ENCODE assay signal across 8 cellular contexts in the genomic region with DNA sequence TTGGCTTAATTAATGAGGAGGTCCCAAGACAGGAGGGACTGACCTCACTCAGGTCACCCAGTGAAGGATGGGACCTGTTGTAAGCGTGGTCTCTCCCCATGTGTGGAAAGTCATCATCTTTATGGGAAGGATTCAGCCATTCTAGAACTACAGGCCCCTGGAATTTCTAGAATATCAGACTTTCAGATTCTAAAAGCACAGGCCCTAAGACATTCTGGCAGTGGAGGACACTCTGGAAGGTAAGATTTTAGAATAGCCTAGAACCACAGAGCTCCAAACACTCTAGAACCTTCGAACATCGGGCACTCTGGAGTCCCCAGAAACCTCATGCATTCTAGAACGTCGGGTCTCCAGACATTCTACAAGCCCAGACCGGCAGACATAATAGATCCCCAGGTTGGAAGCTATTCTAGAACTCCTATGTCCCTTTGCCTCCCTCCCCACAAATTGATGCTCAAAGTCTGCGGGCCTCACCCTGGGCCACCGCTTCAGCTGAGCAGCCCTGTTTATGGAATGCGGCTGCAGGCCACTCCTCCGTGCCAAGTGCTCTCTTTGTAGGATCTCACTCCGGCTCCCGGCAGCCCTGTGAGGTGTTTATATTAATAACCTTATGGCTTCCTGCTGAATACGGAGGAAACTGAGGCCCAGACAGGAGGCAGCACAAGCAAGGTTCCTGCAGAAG. TPM values are rescaled to one million over a fixed set of nuclear protein-coding genes. Genes with fewer than 3 reads are reported as not detected.
DNase-seq lines count a peak whose midpoint lies in the region; ATAC-seq, FAIRE-seq and TF ChIP-seq lines count a peak whose summit lies in the region.

No MANE protein-coding gene starts in this region.

- no peak for ATAC-seq in naive thymus-derived CD8-positive, alpha-beta T cell
- no peak for ATAC-seq in HG02885 (IDR thresholded peaks at IDR 0.05; ENCODE audit: poor library complexity, unreplicated experiment)

- H3K4me3 Mint-ChIP-seq in Caco-2 (ENCODE audit: unreplicated experiment), result peak overlapping the region; percentile 91
- peak overlapping the region; percentile 57 to 86 (median 70) for H3K4me3 Mint-ChIP-seq in naive thymus-derived CD8-positive, alpha-beta T cell

- WGBS in ectodermal cell, 2 experiments, result 43 to 47% methylated on average over 13 of the region's 13 CpGs

- peaks cover 4% of the 10 kb centered on the region; the same call in 1 of the 2 replicates for H3K4me1 ChIP-seq in Caco-2
- no peaks in the 10 kb centered on the region for H3K4me1 ChIP-seq in ectodermal cell (ENCODE audit: control insufficient read depth, insufficient read depth, low read length)

- peaks cover 18% of the 10 kb centered on the region for H3K36me3 Mint-ChIP-seq in Caco-2 (ENCODE audit: insufficient read depth, unreplicated experiment)
- no peaks in the 10 kb centered on the region for H3K36me3 Mint-ChIP-seq in naive thymus-derived CD8-positive, alpha-beta T cell

- no peaks in the 10 kb centered on the region for H3K9me3 ChIP-seq in Caco-2
- H3K9me3 ChIP-seq in ectodermal cell (ENCODE audit: control insufficient read depth, low read length), result no peaks in the 10 kb centered on the region

- no peak overlapping the region for H3K27ac ChIP-seq in ectodermal cell (ENCODE audit: insufficient read depth, low read depth, low read length, poor library complexity, severe bottlenecking)

- H3K27me3 ChIP-seq in Caco-2 (replicated peaks; ENCODE audit: control insufficient read depth, insufficient read depth, low read length), result no peaks in the 10 kb centered on the region
- peaks cover 42% of the 10 kb centered on the region for H3K27me3 ChIP-seq in ectodermal cell (ENCODE audit: control insufficient read depth, insufficient read depth, low read length, poor library complexity, severe bottlenecking)

- intact Hi-C loops in Caco-2 (cut with micrococcal nuclease; ENCODE audit: unreplicated experiment), result no loop called here

- DNase-seq in Caco-2 (peak in 1 of 2 experiments; percentile 44), NCI-H1105 treated with DMSO at 0.1 percent for 48 hours (lab: John Stamatoyannopoulos, UW) (peak; percentile 61), GM19238 (ENCODE audit: insufficient read length, low spot score) (no peak), D721Med (ENCODE audit: insufficient read length, low spot score) (no peak)
- DNase-seq in naive thymus-derived CD8-positive, alpha-beta T cell, result no peak
- no peak for DNase-seq in effector CD4-positive, alpha-beta T cell

- H3K9me3 Mint-ChIP-seq in Caco-2 (ENCODE audit: unreplicated experiment), result no peaks in the 10 kb centered on the region
- H3K9me3 Mint-ChIP-seq in naive thymus-derived CD8-positive, alpha-beta T cell, result peaks cover 0 to 2% (median 0%) of the 10 kb centered on the region in 9 donors

- no peak for FAIRE-seq in D721Med (lab: Jason Lieb, UNC)

- POLR2A ChIA-PET in Caco-2 (lab: Charles Lee), result interaction anchor here (1.2 kb wide), 1 partner anchor 30 kb away, joined by 3 read pairs; no protein-coding TSS in a partner anchor
- POLR2A ChIA-PET in naive thymus-derived CD8-positive, alpha-beta T cell (lab: Charles Lee), result no interaction called here

- H3K4me3 ChIP-seq in Caco-2 (ENCODE audit: low read depth, low read length) (peak overlapping the region; percentile 76), ectodermal cell (ENCODE audit: insufficient read depth, low read depth, low read length) (peak overlapping the region; percentile 44)

- CTCF ChIA-PET in Caco-2 (lab: Charles Lee), result no interaction called here

- TF ChIP-seq CTCF in Caco-2 (IDR thresholded peaks at IDR 0.05; ENCODE audit: insufficient read depth in 1 of 2, low read depth in 1 of 2, low read length in 1 of 2, severe bottlenecking in 1 of 2, unreplicated experiment in 1 of 2), result no peak
- TF ChIP-seq CTCF in D721Med (IDR thresholded peaks at IDR 0.05; ENCODE audit: insufficient read depth, missing control alignments), result no peak

- peaks cover 12% of the 10 kb centered on the region for H3K27me3 Mint-ChIP-seq in Caco-2 (ENCODE audit: insufficient read depth, unreplicated experiment)
- peaks cover 27 to 91% (median 50%) of the 10 kb centered on the region in 5 donors for H3K27me3 Mint-ChIP-seq in naive thymus-derived CD8-positive, alpha-beta T cell

- BruUV-seq in Caco-2 (replicated peaks; lab: Mats Ljungman, UMichigan), result TSS peak; percentile 35

- peaks cover 6% of the 10 kb centered on the region for H3K4me1 Mint-ChIP-seq in Caco-2 (ENCODE audit: low read depth, unreplicated experiment)
- peaks cover 8 to 21% (median 11%) of the 10 kb centered on the region in 4 donors for H3K4me1 Mint-ChIP-seq in naive thymus-derived CD8-positive, alpha-beta T cell

- no peak overlapping the region for H3K27ac Mint-ChIP-seq in Caco-2 (ENCODE audit: unreplicated experiment)
- H3K27ac Mint-ChIP-seq in naive thymus-derived CD8-positive, alpha-beta T cell, result no peak overlapping the region

- H3K36me3 ChIP-seq in Caco-2 (ENCODE audit: control insufficient read depth, insufficient read depth, low read length) (no peaks in the 10 kb centered on the region), ectodermal cell (ENCODE audit: control insufficient read depth, insufficient read depth, low read length) (no peaks in the 10 kb centered on the region)

RNA-seq across cellular contexts. Expression of gene KLK15, which starts 1.9 kb away (rescaled TPM):
- total RNA-seq in Caco-2 (2022), result not detected in 2 replicates
- polyA plus RNA-seq in ectodermal cell (2013, experiment 1 of 4), result not detected
- not detected for polyA plus RNA-seq in ectodermal cell (2013, experiment 2 of 4)
- not detected for polyA plus RNA-seq in ectodermal cell (2013, experiment 3 of 4)
- not detected for polyA plus RNA-seq in ectodermal cell (2013, experiment 4 of 4)
- total RNA-seq in naive thymus-derived CD8-positive, alpha-beta T cell, result not detected
- not detected for polyA plus RNA-seq in naive thymus-derived CD8-positive, alpha-beta T cell

RNA-seq across cellular contexts. Expression of gene KLK1, which starts 11.7 kb away (rescaled TPM):
- 0.73 and 1.1 TPM in 2 replicates for total RNA-seq in Caco-2 (2022)
- not detected for polyA plus RNA-seq in ectodermal cell (2013, experiment 1 of 4)
- polyA plus RNA-seq in ectodermal cell (2013, experiment 2 of 4), result not detected
- polyA plus RNA-seq in ectodermal cell (2013, experiment 3 of 4), result not detected
- not detected for polyA plus RNA-seq in ectodermal cell (2013, experiment 4 of 4)
- total RNA-seq in naive thymus-derived CD8-positive, alpha-beta T cell, result not detected
- polyA plus RNA-seq in naive thymus-derived CD8-positive, alpha-beta T cell, result not detected

RNA-seq across cellular contexts. Expression of gene KLK3, which starts 19.5 kb away (rescaled TPM):
- total RNA-seq in Caco-2 (2022), result not detected in 2 replicates
- not detected for polyA plus RNA-seq in ectodermal cell (2013, experiment 1 of 4)
- polyA plus RNA-seq in ectodermal cell (2013, experiment 2 of 4), result not detected
- polyA plus RNA-seq in ectodermal cell (2013, experiment 3 of 4), result not detected
- polyA plus RNA-seq in ectodermal cell (2013, experiment 4 of 4), result not detected
- not detected for total RNA-seq in naive thymus-derived CD8-positive, alpha-beta T cell
- not detected for polyA plus RNA-seq in naive thymus-derived CD8-positive, alpha-beta T cell

RNA-seq across cellular contexts. Expression of gene KLK2, which starts 38.0 kb away (rescaled TPM):
- not detected in 2 replicates for total RNA-seq in Caco-2 (2022)
- polyA plus RNA-seq in ectodermal cell (2013, experiment 1 of 4), result not detected
- not detected for polyA plus RNA-seq in ectodermal cell (2013, experiment 2 of 4)
- not detected for polyA plus RNA-seq in ectodermal cell (2013, experiment 3 of 4)
- polyA plus RNA-seq in ectodermal cell (2013, experiment 4 of 4), result not detected
- not detected for total RNA-seq in naive thymus-derived CD8-positive, alpha-beta T cell
- not detected for polyA plus RNA-seq in naive thymus-derived CD8-positive, alpha-beta T cell

RNA-seq across cellular contexts. Expression of gene ACP4, which starts 45.0 kb away (rescaled TPM):
- not detected in 2 replicates for total RNA-seq in Caco-2 (2022)
- polyA plus RNA-seq in ectodermal cell (2013, experiment 1 of 4), result not detected
- not detected for polyA plus RNA-seq in ectodermal cell (2013, experiment 2 of 4)
- not detected for polyA plus RNA-seq in ectodermal cell (2013, experiment 3 of 4)
- polyA plus RNA-seq in ectodermal cell (2013, experiment 4 of 4), result not detected
- not detected for total RNA-seq in naive thymus-derived CD8-positive, alpha-beta T cell
- polyA plus RNA-seq in naive thymus-derived CD8-positive, alpha-beta T cell, result under 1 TPM in 1 of 3 donors, not detected in 2; 0.14 TPM
